Comparison of ENCODE assay signal across 10 cellular contexts in genomic region chr11:47987781-47988180, GRCh38. TPM values are rescaled to one million over a fixed set of nuclear protein-coding genes. Genes with fewer than 3 reads are reported as not detected.
DNase-seq lines count a peak whose midpoint lies in the region; ATAC-seq and TF ChIP-seq lines count a peak whose summit lies in the region.
"Had no signal": no experiment of that assay in that cellular context is flagged by ENCODE, and none has a peak within 500 bp of the region (broad histone marks: within the 10 kb centered on the region; RNA-seq: fewer than 3 reads in every experiment).

No MANE protein-coding gene starts in this region.

- H3K4me3 Mint-ChIP-seq in central memory CD8-positive, alpha-beta T cell, result no peak overlapping the region
- no peak overlapping the region for H3K4me3 Mint-ChIP-seq in nephron progenitor cell
- H3K4me3 Mint-ChIP-seq: activated naive CD4-positive, alpha-beta T cell treated with anti-CD3 and anti-CD28 coated beads, Interleukin-2, amount 10 ng/mL, durations not matched to agents 7 days and 5 days had no signal

- peaks cover 57% of the 10 kb centered on the region for H3K4me1 Mint-ChIP-seq in central memory CD8-positive, alpha-beta T cell
- H3K4me1 Mint-ChIP-seq in nephron progenitor cell, result peaks cover 51% of the 10 kb centered on the region

- no peak for TF ChIP-seq CTCF in nephron progenitor cell (IDR thresholded peaks at IDR 0.05)

- DNase-seq in COLO829 (ENCODE audit: low spot score) (peak; percentile 62), HT-29 (ENCODE audit: low spot score) (peak; percentile 54), nephron progenitor cell (no peak), NCI-H2171 (lab: John Stamatoyannopoulos, UW) (no peak), NCI-H1694 (lab: John Stamatoyannopoulos, UW) (no peak), epidermal melanocyte (ENCODE audit: insufficient read length, low spot score) (no peak)
- DNase-seq in central memory CD8-positive, alpha-beta T cell (ENCODE audit: low spot score in 2 of 2), result no peak
- DNase-seq: activated naive CD4-positive, alpha-beta T cell treated with anti-CD3 and anti-CD28 coated beads, Interleukin-2, amount 10 ng/mL, durations not matched to agents 7 days and 5 days; NCI-H2107 had no signal

- no peak for ATAC-seq in central memory CD8-positive, alpha-beta T cell (replicated peaks; ENCODE audit: extremely low read depth, poor library complexity, severe bottlenecking)
- no peak for ATAC-seq in HG03108 (IDR thresholded peaks at IDR 0.05; ENCODE audit: unreplicated experiment)

- peaks cover 7% of the 10 kb centered on the region for H3K36me3 Mint-ChIP-seq in central memory CD8-positive, alpha-beta T cell (ENCODE audit: insufficient read depth)
- H3K36me3 Mint-ChIP-seq in nephron progenitor cell (ENCODE audit: low read depth), result no peaks in the 10 kb centered on the region

- no peaks in the 10 kb centered on the region for H3K9me3 Mint-ChIP-seq in central memory CD8-positive, alpha-beta T cell
- no peaks in the 10 kb centered on the region for H3K9me3 Mint-ChIP-seq in nephron progenitor cell
- H3K9me3 Mint-ChIP-seq: activated naive CD4-positive, alpha-beta T cell treated with anti-CD3 and anti-CD28 coated beads, Interleukin-2, amount 10 ng/mL, durations not matched to agents 7 days and 5 days had no signal

- peak overlapping the region; percentile 25 for H3K27ac Mint-ChIP-seq in central memory CD8-positive, alpha-beta T cell (ENCODE audit: low read depth)
- H3K27ac Mint-ChIP-seq in nephron progenitor cell, result peak overlapping the region; percentile 51

- H3K27me3 Mint-ChIP-seq in central memory CD8-positive, alpha-beta T cell, result no peaks in the 10 kb centered on the region
- peaks cover 3% of the 10 kb centered on the region for H3K27me3 Mint-ChIP-seq in nephron progenitor cell (ENCODE audit: low read depth, poor library complexity)
- H3K27me3 Mint-ChIP-seq: activated naive CD4-positive, alpha-beta T cell treated with anti-CD3 and anti-CD28 coated beads, Interleukin-2, amount 10 ng/mL, durations not matched to agents 7 days and 5 days had no signal

RNA-seq across cellular contexts. Expression of gene PTPRJ, which starts 7.4 kb away (rescaled TPM):
- 11.6 and 16.3 TPM in 2 replicates for total RNA-seq in HT-29 (2014; rRNA removed; shearing (Covaris generic))

Comparison
In these comparisons a context has a peak if more than half of its experiments do, and no peak if none do; other contexts are left out.
1. DNase-seq: peak in COLO829 (single experiment) and HT-29 (single experiment); none in central memory CD8-positive, alpha-beta T cell (0 of 2), nephron progenitor cell (single experiment), NCI-H2171 (single experiment), NCI-H1694 (single experiment) and epidermal melanocyte (single experiment).